ENCODE assay signal across 15 cellular contexts in the genomic region with DNA sequence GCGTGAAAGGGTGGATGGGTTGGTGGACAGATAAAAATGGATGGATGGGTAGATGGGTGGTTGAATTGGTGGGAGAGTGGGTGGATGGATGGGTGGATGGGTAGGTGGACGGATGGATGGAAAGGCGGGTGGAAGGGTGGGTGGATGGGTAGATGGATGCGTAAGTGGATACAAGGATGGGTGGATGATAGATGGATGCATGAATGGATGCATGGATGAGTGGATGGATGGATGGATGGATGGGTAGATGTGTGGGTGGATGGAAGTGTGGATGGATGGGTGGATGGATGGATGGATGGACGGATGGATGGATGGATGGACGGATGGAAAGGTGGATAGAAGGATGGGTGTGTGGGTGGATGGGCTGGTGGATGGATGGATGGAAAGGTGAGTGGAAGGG.
DNase-seq lines count a peak whose midpoint lies in the region; ATAC-seq and TF ChIP-seq lines count a peak whose summit lies in the region.
"Had no signal": no experiment of that assay in that cellular context is flagged by ENCODE, and none has a peak within 500 bp of the region (broad histone marks: within the 10 kb centered on the region; RNA-seq: fewer than 3 reads in every experiment).

No MANE protein-coding gene starts in this region.

- POLR2A ChIA-PET in HCT116 (lab: Charles Lee): no interaction called here

- no peaks in the 10 kb centered on the region for H3K79me2 ChIP-seq in HCT116 (ENCODE audit: insufficient read depth, low read length)

- ATAC-seq in HCT116: no peak

- no peaks in the 10 kb centered on the region for H3K36me3 ChIP-seq in HCT116 (ENCODE audit: control insufficient read depth in 1 of 2, insufficient read depth in 2 of 2, low read length in 2 of 2)
- H3K36me3 ChIP-seq: MG63 had no signal

- peaks cover 49% of the 10 kb centered on the region for H3K4me1 Mint-ChIP-seq in Calu3 (ENCODE audit: low read depth, unreplicated experiment)
- peaks cover 61% of the 10 kb centered on the region for H3K4me1 Mint-ChIP-seq in activated T-helper 1 cell treated with anti-CD3 and anti-CD28 coated beads, Interleukin-12 subunit alpha, Interleukin-12 subunit beta, Interleukin-2, Interleukin-4 antibody, amounts not matched to agents 30 ng/mL and 10 ng/mL and 1 ng/mL, durations not matched to agents 14 hours and 24 hours and 36 hours (ENCODE audit: low read depth)

- H2AFZ ChIP-seq in HCT116 (ENCODE audit: low read depth, low read length, poor library complexity, severe bottlenecking): no peak overlapping the region
- H2AFZ ChIP-seq: GM23248 had no signal

- no peaks in the 10 kb centered on the region for H3K9me2 ChIP-seq in HCT116 (ENCODE audit: insufficient read depth)

- H3K36me3 Mint-ChIP-seq in Calu3 (ENCODE audit: insufficient read depth, unreplicated experiment): peaks cover 28% of the 10 kb centered on the region
- H3K36me3 Mint-ChIP-seq in activated T-helper 1 cell treated with anti-CD3 and anti-CD28 coated beads, Interleukin-12 subunit alpha, Interleukin-12 subunit beta, Interleukin-2, Interleukin-4 antibody, amounts not matched to agents 30 ng/mL and 10 ng/mL and 1 ng/mL, durations not matched to agents 14 hours and 24 hours and 36 hours (ENCODE audit: low read depth): peaks cover 49% of the 10 kb centered on the region

- no peak overlapping the region for H3K4me3 ChIP-seq in HCT116 (replicated peaks in 1 of 2; ENCODE audit: low read depth in 1 of 2, low read length in 2 of 2)
- H3K4me3 ChIP-seq: BLaER1, GM23248, MG63 had no signal

- H4K20me1 ChIP-seq in HCT116 (ENCODE audit: insufficient read depth): no peaks in the 10 kb centered on the region
- H4K20me1 ChIP-seq: BLaER1 had no signal

- TF ChIP-seq CTCF in Calu3 (IDR thresholded peaks at IDR 0.05; ENCODE audit: unreplicated experiment) (no peak), HCT116 (IDR thresholded peaks at IDR 0.05 in 2 of 3, conservative IDR thresholded peaks at IDR 0.05 in 1 of 3; ENCODE audit: borderline replicate concordance in 1 of 3, insufficient read depth in 1 of 3, low read depth in 2 of 3, low read length in 2 of 3) (no peak)

- TF ChIP-seq RAD21 in HCT116 (IDR thresholded peaks at IDR 0.05; ENCODE audit: low read depth): no peak

- peaks cover 16% of the 10 kb centered on the region; the same call in 1 of the 2 replicates for H3K27me3 ChIP-seq in HCT116 (ENCODE audit: insufficient read depth, low read length)
- H3K27me3 ChIP-seq: BLaER1, MG63 had no signal

- BruUV-seq in Calu3 (replicated peaks; lab: Mats Ljungman, UMichigan) (no TSS peak), HCT116 (replicated peaks; lab: Mats Ljungman, UMichigan) (no TSS peak)

- H3K4me2 ChIP-seq in HCT116 (ENCODE audit: low read length): peak overlapping the region; percentile 51; the same call in 1 of the 2 replicates
- H3K4me2 ChIP-seq: BLaER1 had no signal

- no peak overlapping the region for H3K9ac ChIP-seq in HCT116 (ENCODE audit: low read length)
- H3K9ac ChIP-seq: BLaER1, GM23248 had no signal

- H3K4me1 ChIP-seq in HCT116 (ENCODE audit: control insufficient read depth in 1 of 2, insufficient read depth in 2 of 2, low read length in 2 of 2): peaks cover 36 to 37% of the 10 kb centered on the region in 2 experiments
- H3K4me1 ChIP-seq: Caco-2 had no signal

- H3K9me3 ChIP-seq in HCT116 (ENCODE audit: control insufficient read depth in 1 of 2, insufficient read depth in 1 of 2, low read depth in 1 of 2, low read length in 2 of 2): no peaks in the 10 kb centered on the region
- H3K9me3 ChIP-seq: Caco-2, MG63 had no signal

- H3K27me3 Mint-ChIP-seq in Calu3 (ENCODE audit: unreplicated experiment): no peaks in the 10 kb centered on the region
- no peaks in the 10 kb centered on the region for H3K27me3 Mint-ChIP-seq in activated T-helper 1 cell treated with anti-CD3 and anti-CD28 coated beads, Interleukin-12 subunit alpha, Interleukin-12 subunit beta, Interleukin-2, Interleukin-4 antibody, amounts not matched to agents 30 ng/mL and 10 ng/mL and 1 ng/mL, durations not matched to agents 14 hours and 24 hours and 36 hours (ENCODE audit: insufficient read depth)
- H3K27me3 Mint-ChIP-seq: CD4-positive, alpha-beta T cell had no signal

- H3K4me3 Mint-ChIP-seq in Calu3 (ENCODE audit: low read depth, unreplicated experiment): peak overlapping the region; percentile 6
- H3K4me3 Mint-ChIP-seq in activated T-helper 1 cell treated with anti-CD3 and anti-CD28 coated beads, Interleukin-12 subunit alpha, Interleukin-12 subunit beta, Interleukin-2, Interleukin-4 antibody, amounts not matched to agents 30 ng/mL and 10 ng/mL and 1 ng/mL, durations not matched to agents 14 hours and 24 hours and 36 hours: peak overlapping the region; percentile 28
- H3K4me3 Mint-ChIP-seq: CD4-positive, alpha-beta T cell; H9 had no signal

- RAD21 ChIA-PET in HCT116 (lab: Charles Lee; ENCODE audit: low non-redundant PET in 1 of 2, low total read pairs in 2 of 2, uncharacterized antibody in 2 of 2, unreplicated experiment in 2 of 2): interaction anchor here in 1 of 2 experiments (1.0 kb wide), 1 partner anchor 25 kb away, joined by 3 read pairs; no protein-coding TSS in a partner anchor

- no peak for DNase-seq in Calu3
- no peak for DNase-seq in HCT116 (ENCODE audit: low read depth, low spot score)
- DNase-seq in activated T-helper 1 cell treated with anti-CD3 and anti-CD28 coated beads, Interleukin-12 subunit alpha, Interleukin-12 subunit beta, Interleukin-2, Interleukin-4 antibody, amounts not matched to agents 30 ng/mL and 10 ng/mL and 1 ng/mL, durations not matched to agents 14 hours and 24 hours and 36 hours (ENCODE audit: low spot score): no peak
- peak; percentile 22 for DNase-seq in mesenteric fat pad (ENCODE audit: low spot score)
- no peak for DNase-seq in HK-2 (ENCODE audit: unreplicated experiment)
- no peak for DNase-seq in OCI-M2 (lab: John Stamatoyannopoulos, UW; ENCODE audit: unreplicated experiment)
- DNase-seq in NCI-H1092 (lab: John Stamatoyannopoulos, UW): no peak
- DNase-seq: Caco-2; CD4-positive, alpha-beta T cell; DND-41; H9; NCI-H526 treated with DMSO at 0.1 percent for 48 hours had no signal

- CTCF ChIA-PET in Calu3 (lab: Charles Lee): interaction anchor here (0.8 to 1.2 kb wide), 2 partner anchors 20 to 57 kb away, joined by 3 to 5 read pairs; no protein-coding TSS in a partner anchor
- CTCF ChIA-PET in HCT116 (lab: Charles Lee): no interaction called here

- no peak overlapping the region; the same call in 1 of the 2 replicates for H3K27ac ChIP-seq in HCT116 (ENCODE audit: low read depth, low read length)
- H3K27ac ChIP-seq: BLaER1, GM23248 had no signal

- intact Hi-C loops in Calu3 (cut with micrococcal nuclease; ENCODE audit: unreplicated experiment): no loop called here
- intact Hi-C loops in HCT116 (cut with micrococcal nuclease): no loop called here
- intact Hi-C loops in activated T-helper 1 cell treated with anti-CD3 and anti-CD28 coated beads, Interleukin-12 subunit alpha, Interleukin-12 subunit beta, Interleukin-2, Interleukin-4 antibody, amounts not matched to agents 30 ng/mL and 10 ng/mL and 1 ng/mL, durations not matched to agents 14 hours and 24 hours and 36 hours (cut with micrococcal nuclease): loop anchor here (2.0 kb wide), 1 partner anchor 427 kb away; no protein-coding TSS in a partner anchor

- no peak for TF ChIP-seq POLR2A in HCT116 (IDR thresholded peaks at IDR 0.05; ENCODE audit: borderline replicate concordance, extremely low read depth, insufficient read depth, insufficient read length)

- H3K9me3 Mint-ChIP-seq in Calu3 (ENCODE audit: low read depth, unreplicated experiment): no peaks in the 10 kb centered on the region
- H3K9me3 Mint-ChIP-seq in activated T-helper 1 cell treated with anti-CD3 and anti-CD28 coated beads, Interleukin-12 subunit alpha, Interleukin-12 subunit beta, Interleukin-2, Interleukin-4 antibody, amounts not matched to agents 30 ng/mL and 10 ng/mL and 1 ng/mL, durations not matched to agents 14 hours and 24 hours and 36 hours: peaks cover 19% of the 10 kb centered on the region
- H3K9me3 Mint-ChIP-seq: H9 had no signal

- H3K27ac Mint-ChIP-seq in Calu3 (ENCODE audit: unreplicated experiment): peak overlapping the region; percentile 16
- peak overlapping the region; percentile 90 for H3K27ac Mint-ChIP-seq in activated T-helper 1 cell treated with anti-CD3 and anti-CD28 coated beads, Interleukin-12 subunit alpha, Interleukin-12 subunit beta, Interleukin-2, Interleukin-4 antibody, amounts not matched to agents 30 ng/mL and 10 ng/mL and 1 ng/mL, durations not matched to agents 14 hours and 24 hours and 36 hours
- H3K27ac Mint-ChIP-seq: CD4-positive, alpha-beta T cell; H9 had no signal

TF ChIP-seq in HCT116, 20 proteins besides CTCF, POLR2A, EP300 and RAD21:
- no peak for TF ChIP-seq ELF1 (IDR thresholded peaks at IDR 0.05; ENCODE audit: borderline replicate concordance, low read depth)
- TF ChIP-seq YY1 (IDR thresholded peaks at IDR 0.05; ENCODE audit: extremely low read depth, insufficient replicate concordance, low read depth, low read length): no peak
- TF ChIP-seq POLR2AphosphoS5 (IDR thresholded peaks at IDR 0.05; ENCODE audit: low read depth, low read length): no peak
